Comparison of ENCODE assay signal across 1 cellular context in the genomic region with DNA sequence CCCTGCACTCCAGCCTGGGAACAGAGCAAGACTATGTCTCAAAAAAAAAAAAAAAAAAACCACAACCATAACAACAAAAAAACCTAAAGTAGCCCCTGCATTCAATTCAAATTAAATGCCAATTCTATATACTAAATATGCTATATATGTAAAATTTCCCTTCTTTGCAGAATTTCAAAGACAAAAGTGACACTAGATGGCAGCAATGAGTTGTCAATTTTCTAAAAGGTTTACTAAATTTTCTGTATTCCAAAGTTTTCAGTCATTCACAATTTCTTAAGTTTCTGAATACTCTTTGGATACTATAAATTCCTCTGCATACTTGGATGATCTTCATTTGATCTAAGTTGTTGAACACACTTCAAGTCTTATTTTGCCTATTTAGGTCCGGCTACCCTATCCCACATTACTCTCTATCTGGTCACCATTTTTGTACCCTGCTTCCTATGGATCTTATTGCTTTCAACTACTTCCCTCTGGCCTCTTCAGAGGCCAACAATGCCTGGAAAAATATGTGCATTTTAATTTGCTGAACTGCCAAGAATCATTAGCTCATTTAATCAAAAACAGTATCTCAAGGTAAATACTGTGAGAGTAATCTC.
A peak's percentile ranks its signal among the peaks of the same experiment; 100 is the strongest.
TF ChIP-seq lines count a peak whose summit lies in the region.

No MANE protein-coding gene starts in this region.

TF ChIP-seq in K562, 482 proteins besides CTCF, POLR2A, EP300 and RAD21:
- TF ChIP-seq, protein P1, sequence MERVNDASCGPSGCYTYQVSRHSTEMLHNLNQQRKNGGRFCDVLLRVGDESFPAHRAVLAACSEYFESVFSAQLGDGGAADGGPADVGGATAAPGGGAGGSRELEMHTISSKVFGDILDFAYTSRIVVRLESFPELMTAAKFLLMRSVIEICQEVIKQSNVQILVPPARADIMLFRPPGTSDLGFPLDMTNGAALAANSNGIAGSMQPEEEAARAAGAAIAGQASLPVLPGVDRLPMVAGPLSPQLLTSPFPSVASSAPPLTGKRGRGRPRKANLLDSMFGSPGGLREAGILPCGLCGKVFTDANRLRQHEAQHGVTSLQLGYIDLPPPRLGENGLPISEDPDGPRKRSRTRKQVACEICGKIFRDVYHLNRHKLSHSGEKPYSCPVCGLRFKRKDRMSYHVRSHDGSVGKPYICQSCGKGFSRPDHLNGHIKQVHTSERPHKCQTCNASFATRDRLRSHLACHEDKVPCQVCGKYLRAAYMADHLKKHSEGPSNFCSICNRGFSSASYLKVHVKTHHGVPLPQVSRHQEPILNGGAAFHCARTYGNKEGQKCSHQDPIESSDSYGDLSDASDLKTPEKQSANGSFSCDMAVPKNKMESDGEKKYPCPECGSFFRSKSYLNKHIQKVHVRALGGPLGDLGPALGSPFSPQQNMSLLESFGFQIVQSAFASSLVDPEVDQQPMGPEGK (CRISPR knock-in tag; IDR thresholded peaks at IDR 0.05; ENCODE audit: borderline replicate concordance): no peak
- no peak for TF ChIP-seq DMBX1 (CRISPR knock-in tag; IDR thresholded peaks at IDR 0.05; ENCODE audit: borderline replicate concordance)
- no peak for TF ChIP-seq COPS2 (conservative IDR thresholded peaks at IDR 0.05)
- no peak for TF ChIP-seq CTBP1 (IDR thresholded peaks at IDR 0.05; ENCODE audit: borderline replicate concordance)
- TF ChIP-seq SUPT5H (IDR thresholded peaks at IDR 0.05): 0 out of 2 replicates have a peak, but pooled peaks have one; percentile 7
- no peak for TF ChIP-seq SOX6 (IDR thresholded peaks at IDR 0.05)
- TF ChIP-seq SNRNP70 (optimal IDR thresholded peaks at IDR 0.05; ENCODE audit: low read depth, low read length): no peak
- TF ChIP-seq, protein P2, sequence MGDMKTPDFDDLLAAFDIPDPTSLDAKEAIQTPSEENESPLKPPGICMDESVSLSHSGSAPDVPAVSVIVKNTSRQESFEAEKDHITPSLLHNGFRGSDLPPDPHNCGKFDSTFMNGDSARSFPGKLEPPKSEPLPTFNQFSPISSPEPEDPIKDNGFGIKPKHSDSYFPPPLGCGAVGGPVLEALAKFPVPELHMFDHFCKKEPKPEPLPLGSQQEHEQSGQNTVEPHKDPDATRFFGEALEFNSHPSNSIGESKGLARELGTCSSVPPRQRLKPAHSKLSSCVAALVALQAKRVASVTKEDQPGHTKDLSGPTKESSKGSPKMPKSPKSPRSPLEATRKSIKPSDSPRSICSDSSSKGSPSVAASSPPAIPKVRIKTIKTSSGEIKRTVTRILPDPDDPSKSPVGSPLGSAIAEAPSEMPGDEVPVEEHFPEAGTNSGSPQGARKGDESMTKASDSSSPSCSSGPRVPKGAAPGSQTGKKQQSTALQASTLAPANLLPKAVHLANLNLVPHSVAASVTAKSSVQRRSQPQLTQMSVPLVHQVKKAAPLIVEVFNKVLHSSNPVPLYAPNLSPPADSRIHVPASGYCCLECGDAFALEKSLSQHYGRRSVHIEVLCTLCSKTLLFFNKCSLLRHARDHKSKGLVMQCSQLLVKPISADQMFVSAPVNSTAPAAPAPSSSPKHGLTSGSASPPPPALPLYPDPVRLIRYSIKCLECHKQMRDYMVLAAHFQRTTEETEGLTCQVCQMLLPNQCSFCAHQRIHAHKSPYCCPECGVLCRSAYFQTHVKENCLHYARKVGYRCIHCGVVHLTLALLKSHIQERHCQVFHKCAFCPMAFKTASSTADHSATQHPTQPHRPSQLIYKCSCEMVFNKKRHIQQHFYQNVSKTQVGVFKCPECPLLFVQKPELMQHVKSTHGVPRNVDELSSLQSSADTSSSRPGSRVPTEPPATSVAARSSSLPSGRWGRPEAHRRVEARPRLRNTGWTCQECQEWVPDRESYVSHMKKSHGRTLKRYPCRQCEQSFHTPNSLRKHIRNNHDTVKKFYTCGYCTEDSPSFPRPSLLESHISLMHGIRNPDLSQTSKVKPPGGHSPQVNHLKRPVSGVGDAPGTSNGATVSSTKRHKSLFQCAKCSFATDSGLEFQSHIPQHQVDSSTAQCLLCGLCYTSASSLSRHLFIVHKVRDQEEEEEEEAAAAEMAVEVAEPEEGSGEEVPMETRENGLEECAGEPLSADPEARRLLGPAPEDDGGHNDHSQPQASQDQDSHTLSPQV (IDR thresholded peaks at IDR 0.05): no peak
- TF ChIP-seq, protein P3, sequence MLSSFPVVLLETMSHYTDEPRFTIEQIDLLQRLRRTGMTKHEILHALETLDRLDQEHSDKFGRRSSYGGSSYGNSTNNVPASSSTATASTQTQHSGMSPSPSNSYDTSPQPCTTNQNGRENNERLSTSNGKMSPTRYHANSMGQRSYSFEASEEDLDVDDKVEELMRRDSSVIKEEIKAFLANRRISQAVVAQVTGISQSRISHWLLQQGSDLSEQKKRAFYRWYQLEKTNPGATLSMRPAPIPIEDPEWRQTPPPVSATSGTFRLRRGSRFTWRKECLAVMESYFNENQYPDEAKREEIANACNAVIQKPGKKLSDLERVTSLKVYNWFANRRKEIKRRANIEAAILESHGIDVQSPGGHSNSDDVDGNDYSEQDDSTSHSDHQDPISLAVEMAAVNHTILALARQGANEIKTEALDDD (IDR thresholded peaks at IDR 0.05): no peak
- TF ChIP-seq C11orf30 (IDR thresholded peaks at IDR 0.05; ENCODE audit: low read depth): peak; percentile 35; the same call in 1 of the 2 replicates
- TF ChIP-seq NFIC (IDR thresholded peaks at IDR 0.05): no peak
- TF ChIP-seq, protein P4, sequence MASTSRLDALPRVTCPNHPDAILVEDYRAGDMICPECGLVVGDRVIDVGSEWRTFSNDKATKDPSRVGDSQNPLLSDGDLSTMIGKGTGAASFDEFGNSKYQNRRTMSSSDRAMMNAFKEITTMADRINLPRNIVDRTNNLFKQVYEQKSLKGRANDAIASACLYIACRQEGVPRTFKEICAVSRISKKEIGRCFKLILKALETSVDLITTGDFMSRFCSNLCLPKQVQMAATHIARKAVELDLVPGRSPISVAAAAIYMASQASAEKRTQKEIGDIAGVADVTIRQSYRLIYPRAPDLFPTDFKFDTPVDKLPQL (IDR thresholded peaks at IDR 0.05; ENCODE audit: extremely low read depth, insufficient read length): no peak
- no peak for TF ChIP-seq NFE2 (IDR thresholded peaks at IDR 0.05; ENCODE audit: low read depth)
- TF ChIP-seq PHTF2 (CRISPR knock-in tag; IDR thresholded peaks at IDR 0.05): no peak
- TF ChIP-seq CREM (IDR thresholded peaks at IDR 0.05; ENCODE audit: low read depth): no peak
- TF ChIP-seq ZNF583 (CRISPR knock-in tag; IDR thresholded peaks at IDR 0.05): no peak
- TF ChIP-seq ZNF699 (CRISPR knock-in tag; IDR thresholded peaks at IDR 0.05; ENCODE audit: insufficient replicate concordance): no peak
- peak; percentile 45; the same call in 1 of the 2 replicates for TF ChIP-seq MAFG (tag; conservative IDR thresholded peaks at IDR 0.05)
- no peak for TF ChIP-seq PHB (CRISPR knock-in tag; IDR thresholded peaks at IDR 0.05)
- no peak for TF ChIP-seq FOXM1 (IDR thresholded peaks at IDR 0.05; ENCODE audit: low read depth)
- TF ChIP-seq FOXM1 (CRISPR knock-in tag; IDR thresholded peaks at IDR 0.05; ENCODE audit: low read depth): no peak
- no peak for TF ChIP-seq CBFA2T2 (conservative IDR thresholded peaks at IDR 0.05)
- TF ChIP-seq NR2F6 (CRISPR knock-in tag; IDR thresholded peaks at IDR 0.05): no peak
- peak; percentile 63 for TF ChIP-seq ZNF316 (IDR thresholded peaks at IDR 0.05)
- TF ChIP-seq SAFB (IDR thresholded peaks at IDR 0.05; ENCODE audit: borderline replicate concordance, low read depth, low read length): no peak
- TF ChIP-seq POLR2B (IDR thresholded peaks at IDR 0.05; ENCODE audit: low read depth, partially characterized antibody): no peak
- no peak for TF ChIP-seq ZBTB8A (IDR thresholded peaks at IDR 0.05; ENCODE audit: partially characterized antibody)
- TF ChIP-seq, protein P5, sequence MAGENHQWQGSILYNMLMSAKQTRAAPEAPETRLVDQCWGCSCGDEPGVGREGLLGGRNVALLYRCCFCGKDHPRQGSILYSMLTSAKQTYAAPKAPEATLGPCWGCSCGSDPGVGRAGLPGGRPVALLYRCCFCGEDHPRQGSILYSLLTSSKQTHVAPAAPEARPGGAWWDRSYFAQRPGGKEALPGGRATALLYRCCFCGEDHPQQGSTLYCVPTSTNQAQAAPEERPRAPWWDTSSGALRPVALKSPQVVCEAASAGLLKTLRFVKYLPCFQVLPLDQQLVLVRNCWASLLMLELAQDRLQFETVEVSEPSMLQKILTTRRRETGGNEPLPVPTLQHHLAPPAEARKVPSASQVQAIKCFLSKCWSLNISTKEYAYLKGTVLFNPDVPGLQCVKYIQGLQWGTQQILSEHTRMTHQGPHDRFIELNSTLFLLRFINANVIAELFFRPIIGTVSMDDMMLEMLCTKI (IDR thresholded peaks at IDR 0.05; ENCODE audit: partially characterized antibody): no peak
- TF ChIP-seq CBFB (CRISPR knock-in tag; IDR thresholded peaks at IDR 0.05): no peak
